ENCODE assay signal across 24 cellular contexts in the genomic region with DNA sequence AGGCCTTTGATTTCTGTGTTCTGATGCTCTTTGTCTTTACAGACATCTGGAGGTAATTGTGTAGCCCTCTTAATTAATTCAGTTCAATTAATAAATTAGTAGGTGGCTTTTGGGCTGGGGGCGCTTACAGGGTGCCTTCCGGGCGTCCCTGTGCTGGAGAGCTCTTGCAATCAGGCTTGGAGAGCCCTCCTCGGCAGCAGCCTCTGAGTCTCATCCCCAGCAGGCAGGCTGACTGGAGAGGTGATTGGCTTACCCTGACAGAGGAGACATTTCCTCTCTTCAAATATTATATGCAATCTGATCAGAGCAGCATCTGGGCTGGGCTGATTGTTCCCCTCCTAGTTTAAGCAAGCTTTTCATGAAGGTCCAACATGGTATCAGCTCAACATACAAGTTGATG.
"Had no signal": no experiment of that assay in that cellular context is flagged by ENCODE, and none has a peak within 500 bp of the region (broad histone marks: within the 10 kb centered on the region; RNA-seq: fewer than 3 reads in every experiment).

No MANE protein-coding gene starts in this region.

- H3K27ac ChIP-seq: epithelial cell of prostate, esophagus squamous epithelium, left lung, ovary, testis, transverse colon had no signal

- H3K4me2 ChIP-seq: smooth muscle cell had no signal

- H3K27me3 ChIP-seq: esophagus squamous epithelium, left lung, ovary, testis, transverse colon had no signal

- H3K27ac Mint-ChIP-seq: activated CD8-positive, alpha-beta memory T cell treated with anti-CD3 and anti-CD28 coated beads, Interleukin-2, amount 10 ng/mL, durations not matched to agents 7 days and 5 days; activated CD8-positive, alpha-beta T cell treated with anti-CD3 and anti-CD28 coated beads, Interleukin-2, amount 10 ng/mL, durations not matched to agents 7 days and 5 days; activated naive CD8-positive, alpha-beta T cell; activated T-helper 2 cell treated with anti-CD3 and anti-CD28 coated beads, Interferon-gamma antibody, Interleukin-2, Interleukin-4, amounts not matched to agents 10 μg/mL and 5 μg/mL and 100 μg/mL, durations not matched to agents 14 hours and 24 hours and 36 hours; progenitor cell of endocrine pancreas had no signal

- ATAC-seq: activated CD8-positive, alpha-beta memory T cell treated with anti-CD3 and anti-CD28 coated beads, Interleukin-2, amount 10 ng/mL, durations not matched to agents 7 days and 5 days; activated CD8-positive, alpha-beta T cell treated with anti-CD3 and anti-CD28 coated beads, Interleukin-2, amount 10 ng/mL, durations not matched to agents 7 days and 5 days; left lung; mucosa of descending colon had no signal

- H3K9me3 ChIP-seq: esophagus squamous epithelium, left lung, mucosa of descending colon, ovary, testis, transverse colon had no signal

- H3K4me1 ChIP-seq: testis had no signal

- H3K36me3 ChIP-seq: ovary had no signal

- H3K27me3 Mint-ChIP-seq: activated naive CD8-positive, alpha-beta T cell; central memory CD8-positive, alpha-beta T cell; progenitor cell of endocrine pancreas had no signal

- H3K4me3 Mint-ChIP-seq: activated CD8-positive, alpha-beta memory T cell treated with anti-CD3 and anti-CD28 coated beads, Interleukin-2, amount 10 ng/mL, durations not matched to agents 7 days and 5 days; activated CD8-positive, alpha-beta T cell treated with anti-CD3 and anti-CD28 coated beads, Interleukin-2, amount 10 ng/mL, durations not matched to agents 7 days and 5 days; activated naive CD8-positive, alpha-beta T cell; central memory CD8-positive, alpha-beta T cell had no signal

- DNase-seq: activated CD8-positive, alpha-beta memory T cell treated with anti-CD3 and anti-CD28 coated beads, Interleukin-2, amount 10 ng/mL, durations not matched to agents 7 days and 5 days; activated CD8-positive, alpha-beta T cell treated with anti-CD3 and anti-CD28 coated beads, Interleukin-2, amount 10 ng/mL, durations not matched to agents 7 days and 5 days; activated T-cell treated with anti-CD3 and anti-CD28 coated beads, Interleukin-2, amount 50 U/mL, for 48 hours; anterior cingulate cortex; dermis blood vessel endothelial cell; effector CD8-positive, alpha-beta T cell; esophagus squamous epithelium; left lung; mucosa of descending colon; ovary; retina; stimulated activated CD4-positive, alpha-beta T cell treated with anti-CD3 and anti-CD28 coated beads, Interleukin-15, amount 100 ng/mL, for 24 hours; stimulated activated CD4-positive, alpha-beta T cell treated with anti-CD3 and anti-CD28 coated beads, Interleukin-2, amount 100 ng/mL, for 24 hours; stimulated activated naive CD4-positive, alpha-beta T cell treated with Interleukin-2 at 50 U/mL for 16 hours; T-helper 2 cell; testis; transverse colon had no signal

- H3K4me3 ChIP-seq: esophagus squamous epithelium, left lung, lung, mucosa of descending colon, ovary, smooth muscle cell, testis, transverse colon had no signal
